In the genomic region with DNA sequence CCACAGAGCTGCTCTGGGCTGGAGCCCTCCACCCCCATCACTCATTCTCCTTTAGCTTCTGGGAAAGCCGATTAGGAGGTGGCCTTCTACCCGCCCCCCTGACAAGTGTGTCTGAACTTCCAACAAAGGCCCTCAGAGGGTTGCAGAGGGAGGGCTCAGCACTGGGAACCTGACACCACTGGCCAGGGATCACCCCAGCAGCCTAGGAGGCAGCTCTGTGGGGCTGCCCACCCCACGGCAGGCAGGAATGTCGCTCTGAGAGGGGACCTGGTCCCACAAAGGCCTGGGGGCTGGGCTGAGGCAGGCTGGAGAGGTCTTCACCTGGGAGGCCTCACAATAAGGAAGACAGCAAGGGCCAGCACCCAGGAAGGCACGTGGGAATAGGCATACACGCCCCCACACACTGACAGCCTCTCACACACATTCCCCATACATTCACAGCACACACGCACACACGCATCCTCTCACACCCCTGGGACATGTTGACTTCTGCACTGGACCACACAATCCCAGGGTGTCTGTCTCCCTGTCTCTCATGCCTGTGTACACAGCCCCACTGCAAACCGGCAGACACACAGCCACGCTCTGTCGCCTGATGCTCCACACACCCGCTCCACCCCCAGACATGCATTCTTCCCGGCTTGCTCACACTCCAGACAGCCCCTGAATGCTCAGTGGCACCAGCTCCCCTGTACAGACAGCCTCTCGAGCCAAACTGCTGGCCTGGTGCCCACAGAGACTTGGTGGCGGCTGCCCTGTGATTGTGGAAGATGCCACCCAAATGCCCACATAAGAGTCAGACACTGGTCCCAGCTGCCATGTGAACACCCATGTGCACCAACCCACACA, we compare ENCODE assay signal across 10 cellular contexts. TPM values are rescaled to one million over a fixed set of nuclear protein-coding genes. Genes with fewer than 3 reads are reported as not detected.
A peak's percentile ranks its signal among the peaks of the same experiment; 100 is the strongest.
DNase-seq lines count a peak whose midpoint lies in the region; ATAC-seq and TF ChIP-seq lines count a peak whose summit lies in the region.
"Had no signal": no experiment of that assay in that cellular context is flagged by ENCODE, and none has a peak within 500 bp of the region (broad histone marks: within the 10 kb centered on the region; RNA-seq: fewer than 3 reads in every experiment).

No MANE protein-coding gene starts in this region.

- TF ChIP-seq CTCF in PC-3 (conservative IDR thresholded peaks at IDR 0.05; ENCODE audit: low read depth, low read length), result no peak
- no peak for TF ChIP-seq CTCF in fibroblast of the aortic adventitia (IDR thresholded peaks at IDR 0.05; ENCODE audit: insufficient read depth, low read length)
- no peak for TF ChIP-seq CTCF in type B pancreatic cell (conservative IDR thresholded peaks at IDR 0.05)
- TF ChIP-seq CTCF in CD8-positive, alpha-beta T cell (IDR thresholded peaks at IDR 0.05), result no peak

- H3K4me3 Mint-ChIP-seq in activated CD4-positive, alpha-beta T cell treated with anti-CD3 and anti-CD28 coated beads, Interleukin-2, amount 10 ng/mL, durations not matched to agents 7 days and 5 days, result no peak overlapping the region
- peak overlapping the region; percentile 4 for H3K4me3 Mint-ChIP-seq in type B pancreatic cell
- no peak overlapping the region for H3K4me3 Mint-ChIP-seq in CD8-positive, alpha-beta T cell

- CTCF ChIA-PET in activated CD4-positive, alpha-beta T cell treated with anti-CD3 and anti-CD28 coated beads, Interleukin-2, amount 10 ng/mL, durations not matched to agents 7 days and 5 days (lab: Charles Lee), result interaction anchor here (1.1 to 1.9 kb wide), 2 partner anchors 9 to 75 kb away, joined by 3 to 4 read pairs; no protein-coding TSS in a partner anchor
- CTCF ChIA-PET in PC-3 (lab: Charles Lee), result no interaction called here
- CTCF ChIA-PET in CD8-positive, alpha-beta T cell (lab: Charles Lee), result no interaction called here

- intact Hi-C loops in PC-3 (cut with micrococcal nuclease), result no loop called here
- intact Hi-C loops in CD8-positive, alpha-beta T cell (cut with DNase I, micrococcal nuclease), result no loop called here

- ATAC-seq in PC-3 (peak; percentile 60), GM18505 (IDR thresholded peaks at IDR 0.05; ENCODE audit: unreplicated experiment) (no peak), GM18870 (IDR thresholded peaks at IDR 0.05; ENCODE audit: unreplicated experiment) (no peak)
- no peak for ATAC-seq in CD8-positive, alpha-beta T cell

- H3K4me3 ChIP-seq in PC-3 (ENCODE audit: low read length) (no peak overlapping the region), fibroblast of the aortic adventitia (ENCODE audit: low read depth, low read length) (no peak overlapping the region)
- no peak overlapping the region for H3K4me3 ChIP-seq in CD8-positive, alpha-beta T cell (ENCODE audit: low read depth, low read length)

- H3K36me3 Mint-ChIP-seq in activated CD4-positive, alpha-beta T cell treated with anti-CD3 and anti-CD28 coated beads, Interleukin-2, amount 10 ng/mL, durations not matched to agents 7 days and 5 days (ENCODE audit: low read depth), result no peaks in the 10 kb centered on the region
- H3K36me3 Mint-ChIP-seq in type B pancreatic cell, result no peaks in the 10 kb centered on the region
- H3K36me3 Mint-ChIP-seq in CD8-positive, alpha-beta T cell, result no peaks in the 10 kb centered on the region

- no peaks in the 10 kb centered on the region for H3K79me2 ChIP-seq in PC-3 (ENCODE audit: low read length)

- no peaks in the 10 kb centered on the region for H3K27me3 ChIP-seq in PC-3 (ENCODE audit: low read length)
- H3K27me3 ChIP-seq in CD8-positive, alpha-beta T cell (ENCODE audit: insufficient read depth, low read length), result no peaks in the 10 kb centered on the region
- H3K27me3 ChIP-seq: BE2C had no signal

- H3K9me3 ChIP-seq in PC-3 (ENCODE audit: low read length), result no peaks in the 10 kb centered on the region
- H3K9me3 ChIP-seq in CD8-positive, alpha-beta T cell (ENCODE audit: low read length), result no peaks in the 10 kb centered on the region
- H3K9me3 ChIP-seq: BE2C had no signal

- H3F3A ChIP-seq in PC-3 (ENCODE audit: low read length, unreplicated experiment), result no peaks in the 10 kb centered on the region

- DNase-seq in activated CD4-positive, alpha-beta T cell treated with anti-CD3 and anti-CD28 coated beads, Interleukin-2, amount 10 ng/mL, durations not matched to agents 7 days and 5 days, result no peak
- no peak for DNase-seq in activated CD4-positive, alpha-beta T cell treated with anti-CD3 and anti-CD28 coated beads for 48 hours
- peak; percentile 87 for DNase-seq in PC-3
- DNase-seq in fibroblast of the aortic adventitia (ENCODE audit: low read depth), result peak; percentile 61
- no peak for DNase-seq in type B pancreatic cell (ENCODE audit: extremely low spot score, unreplicated experiment)
- no peak for DNase-seq in CD8-positive, alpha-beta T cell
- DNase-seq: BE2C had no signal

- H3K4me2 ChIP-seq in PC-3 (ENCODE audit: low read length), result peak overlapping the region; percentile 59

- no TSS peak for BruUV-seq in PC-3 (replicated peaks; lab: Mats Ljungman, UMichigan)

- H3K4me1 ChIP-seq in PC-3 (ENCODE audit: insufficient read depth, low read length), result peaks cover 62% of the 10 kb centered on the region
- no peaks in the 10 kb centered on the region for H3K4me1 ChIP-seq in CD8-positive, alpha-beta T cell (ENCODE audit: insufficient read depth, low read length)
- H3K4me1 ChIP-seq: BE2C had no signal

- no peaks in the 10 kb centered on the region for H3K9me2 ChIP-seq in PC-3 (replicated peaks; ENCODE audit: low read length)

- POLR2A ChIA-PET in activated CD4-positive, alpha-beta T cell treated with anti-CD3 and anti-CD28 coated beads, Interleukin-2, amount 10 ng/mL, durations not matched to agents 7 days and 5 days (lab: Charles Lee), result no interaction called here
- POLR2A ChIA-PET in PC-3 (lab: Charles Lee; ENCODE audit: unreplicated experiment), result no interaction called here
- POLR2A ChIA-PET in CD8-positive, alpha-beta T cell (lab: Charles Lee), result no interaction called here

- no peaks in the 10 kb centered on the region for H3K36me3 ChIP-seq in PC-3 (ENCODE audit: low read depth, low read length)
- no peaks in the 10 kb centered on the region for H3K36me3 ChIP-seq in CD8-positive, alpha-beta T cell (ENCODE audit: insufficient read depth, low read length)
- H3K36me3 ChIP-seq: BE2C had no signal

- H3K27me3 Mint-ChIP-seq in activated CD4-positive, alpha-beta T cell treated with anti-CD3 and anti-CD28 coated beads, Interleukin-2, amount 10 ng/mL, durations not matched to agents 7 days and 5 days, result peaks cover 25% of the 10 kb centered on the region
- peaks cover 75% of the 10 kb centered on the region for H3K27me3 Mint-ChIP-seq in type B pancreatic cell
- H3K27me3 Mint-ChIP-seq in CD8-positive, alpha-beta T cell (ENCODE audit: low read depth), result peaks cover 28% of the 10 kb centered on the region

- peak overlapping the region; percentile 61 for H2AFZ ChIP-seq in PC-3 (ENCODE audit: low read length)

- H3K9ac ChIP-seq in PC-3 (ENCODE audit: low read length), result no peak overlapping the region

- H3K27ac Mint-ChIP-seq in activated CD4-positive, alpha-beta T cell treated with anti-CD3 and anti-CD28 coated beads, Interleukin-2, amount 10 ng/mL, durations not matched to agents 7 days and 5 days, result peak overlapping the region; percentile 4
- peak overlapping the region; percentile 18 for H3K27ac Mint-ChIP-seq in type B pancreatic cell
- H3K27ac Mint-ChIP-seq in CD8-positive, alpha-beta T cell, result no peak overlapping the region

- no peaks in the 10 kb centered on the region for H4K20me1 ChIP-seq in PC-3 (ENCODE audit: low read length)

- TF ChIP-seq POLR2A in GM18505 (IDR thresholded peaks at IDR 0.05; ENCODE audit: borderline replicate concordance, extremely low read depth, insufficient read depth, insufficient read length), result no peak

- H3K27ac ChIP-seq in PC-3 (ENCODE audit: low read length), result peak overlapping the region; percentile 23
- H3K27ac ChIP-seq in CD8-positive, alpha-beta T cell (ENCODE audit: low read depth, low read length), result no peak overlapping the region

- peaks cover 15% of the 10 kb centered on the region for H3K4me1 Mint-ChIP-seq in activated CD4-positive, alpha-beta T cell treated with anti-CD3 and anti-CD28 coated beads, Interleukin-2, amount 10 ng/mL, durations not matched to agents 7 days and 5 days
- peaks cover 28% of the 10 kb centered on the region for H3K4me1 Mint-ChIP-seq in type B pancreatic cell (ENCODE audit: unreplicated experiment)
- H3K4me1 Mint-ChIP-seq in CD8-positive, alpha-beta T cell (ENCODE audit: low read depth), result peaks cover 2% of the 10 kb centered on the region

- H3K9me3 Mint-ChIP-seq in activated CD4-positive, alpha-beta T cell treated with anti-CD3 and anti-CD28 coated beads, Interleukin-2, amount 10 ng/mL, durations not matched to agents 7 days and 5 days, result no peaks in the 10 kb centered on the region
- H3K9me3 Mint-ChIP-seq in type B pancreatic cell, result no peaks in the 10 kb centered on the region
- no peaks in the 10 kb centered on the region for H3K9me3 Mint-ChIP-seq in CD8-positive, alpha-beta T cell

RNA-seq across cellular contexts. Expression of gene DMBX1, which starts 30.7 kb away (rescaled TPM):
- total RNA-seq in activated CD4-positive, alpha-beta T cell treated with anti-CD3 and anti-CD28 coated beads, Interleukin-2, amount 10 ng/mL, durations not matched to agents 7 days and 5 days, result under 1 TPM in 1 of 2 experiments, not detected in 1; 0.10 TPM
- 1.7 and 2.4 TPM in 2 replicates for total RNA-seq in PC-3 (2014; rRNA removed)
- total RNA-seq in fibroblast of the aortic adventitia (ENCODE audit: low replicate concordance), result not detected in 2 replicates
- 0.10 TPM in 1 of 2 replicates, not detected in the other for total RNA-seq in type B pancreatic cell (ENCODE audit: low replicate concordance)
- not detected for total RNA-seq in CD8-positive, alpha-beta T cell
- total RNA-seq: epithelial cell of proximal tubule had no signal

RNA-seq across cellular contexts. Expression of gene KNCN, which starts 31.2 kb away (rescaled TPM):
- not detected for total RNA-seq in activated CD4-positive, alpha-beta T cell treated with anti-CD3 and anti-CD28 coated beads, Interleukin-2, amount 10 ng/mL, durations not matched to agents 7 days and 5 days
- total RNA-seq in PC-3 (2014; rRNA removed) (not detected in 2 replicates), fibroblast of the aortic adventitia (ENCODE audit: low replicate concordance) (not detected in 2 replicates), type B pancreatic cell (ENCODE audit: low replicate concordance) (not detected in 2 replicates)
- total RNA-seq in CD8-positive, alpha-beta T cell, result not detected
- total RNA-seq: epithelial cell of proximal tubule had no signal

Comparison
In these comparisons a context has a peak if more than half of its experiments do, and no peak if none do; other contexts are left out.
1. DNase-seq: peak in PC-3 (single experiment) and fibroblast of the aortic adventitia (single experiment); none in activated CD4-positive, alpha-beta T cell treated with anti-CD3 and anti-CD28 coated beads, Interleukin-2, amount 10 ng/mL, durations not matched to agents 7 days and 5 days (single experiment), activated CD4-positive, alpha-beta T cell treated with anti-CD3 and anti-CD28 coated beads for 48 hours (single experiment), type B pancreatic cell (single experiment) and CD8-positive, alpha-beta T cell (0 of 7).